Comparison of ENCODE assay signal across 8 cellular contexts in genomic region chr5:126422994-126423788, GRCh38. TPM values are rescaled to one million over a fixed set of nuclear protein-coding genes. Genes with fewer than 3 reads are reported as not detected.
DNase-seq lines count a peak whose midpoint lies in the region; ATAC-seq, FAIRE-seq and TF ChIP-seq lines count a peak whose summit lies in the region.

Gene GRAMD2B (plus strand): TSS chr5:126423409. CDS start chr5:126423607, 198 bp downstream.

- H3K14ac ChIP-seq in H1 (ENCODE audit: insufficient read length): no peak within 1 kb of the TSS

- no peak for TF ChIP-seq CTCF in 22Rv1 (IDR thresholded peaks at IDR 0.05)
- no peak for TF ChIP-seq CTCF in H1 (IDR thresholded peaks at IDR 0.05; ENCODE audit: control extremely low read depth in 1 of 3, insufficient read depth in 1 of 3, low read depth in 1 of 3, low read length in 3 of 3)

- H3K9ac ChIP-seq in H1 (replicated peaks in 1 of 4; ENCODE audit: extremely low read depth in 1 of 4, low read depth in 3 of 4, low read length in 3 of 4): peak within 1 kb of the TSS; percentile 59 to 75 (median 70)

- no peak within 1 kb of the TSS for H3K23ac ChIP-seq in H1 (ENCODE audit: insufficient read length)

- no peak within 1 kb of the TSS; the same call in 1 of the 2 replicates for H2BK15ac ChIP-seq in H1 (ENCODE audit: low read length)

- peak; percentile 77 for FAIRE-seq in H1 (lab: Jason Lieb, UNC)

- H3K27ac ChIP-seq in 22Rv1 (peak within 1 kb of the TSS; percentile 93), H1 (ENCODE audit: low read depth, low read length) (peak within 1 kb of the TSS; percentile 77)

- peak within 1 kb of the TSS; percentile 84 for H4K5ac ChIP-seq in H1 (ENCODE audit: insufficient read length, low read depth, low read length)

- H2BK12ac ChIP-seq in H1 (ENCODE audit: low read depth, low read length): peak within 1 kb of the TSS; percentile 69; the same call in 1 of the 2 replicates

- no peak within 1 kb of the TSS for H2BK20ac ChIP-seq in H1 (ENCODE audit: low read length)

- H3K23me2 ChIP-seq in H1 (ENCODE audit: low read depth, low read length): no peaks in the 10 kb centered on the region

- no peak within 1 kb of the TSS for H2AK5ac ChIP-seq in H1 (ENCODE audit: low read depth, low read length)

- no peak for TF ChIP-seq EP300 in H1 (IDR thresholded peaks at IDR 0.05; ENCODE audit: borderline replicate concordance in 1 of 2, low read depth in 2 of 2, low read length in 2 of 2)

- no peak within 1 kb of the TSS for H4K91ac ChIP-seq in H1 (replicated peaks; ENCODE audit: insufficient read length, low read length)

- peak within 1 kb of the TSS; percentile 93 for H3K18ac ChIP-seq in H1 (ENCODE audit: extremely low read depth, low read length)

- no peaks in the 10 kb centered on the region for H4K20me1 ChIP-seq in H1 (replicated peaks in 1 of 2; ENCODE audit: control insufficient read depth in 1 of 2, insufficient read depth in 2 of 2, low read length in 2 of 2)

- peaks cover 0 to 28% of the 10 kb centered on the region in 2 experiments; a peak in 2 of 4 replicates for H3K79me2 ChIP-seq in H1 (ENCODE audit: control insufficient read depth in 1 of 2, insufficient read depth in 2 of 2, low read length in 2 of 2)

- H2BK5ac ChIP-seq in H1 (ENCODE audit: low read depth, low read length): peak within 1 kb of the TSS; percentile 82; the same call in 1 of the 2 replicates

- peak within 1 kb of the TSS; percentile 17 for H3K4ac ChIP-seq in H1 (replicated peaks; ENCODE audit: insufficient read length, low read depth, low read length)

- H3K36me3 ChIP-seq in H1 (ENCODE audit: control insufficient read depth in 2 of 4, insufficient read depth in 4 of 4, low read length in 3 of 4): no peaks in the 10 kb centered on the region

- peaks cover 3% of the 10 kb centered on the region for H3K79me1 ChIP-seq in H1 (ENCODE audit: low read depth, low read length)

- H3K4me3 ChIP-seq in H1 (ENCODE audit: extremely low read depth in 1 of 4, insufficient read depth in 2 of 4, low read depth in 3 of 4, low read length in 4 of 4): peak within 1 kb of the TSS; percentile 55 to 88 (median 82)

- 0 out of 4 replicates have a peak, but pooled peaks of 1 of the 2 experiments have one; percentile 2 for TF ChIP-seq RAD21 in H1 (IDR thresholded peaks at IDR 0.05 in 1 of 2, conservative IDR thresholded peaks at IDR 0.05 in 1 of 2; ENCODE audit: low read depth in 2 of 2, low read length in 2 of 2)

- H2BK120ac ChIP-seq in H1 (replicated peaks; ENCODE audit: low read depth, low read length): no peak within 1 kb of the TSS

- peak in 1 of 2 experiments; percentile 79; a peak in 2 of 3 replicates for TF ChIP-seq POLR2A in H1 (IDR thresholded peaks at IDR 0.05; ENCODE audit: control extremely low read depth in 1 of 2, low read depth in 2 of 2, low read length in 2 of 2)

- peak within 1 kb of the TSS; percentile 87 for H2AFZ ChIP-seq in H1 (ENCODE audit: low read length)

- peaks cover 0 to 7% (median 3%) of the 10 kb centered on the region in 4 experiments; a peak in 4 of 7 replicates for H3K4me1 ChIP-seq in H1 (replicated peaks in 1 of 4; ENCODE audit: control insufficient read depth in 3 of 4, insufficient read depth in 4 of 4, low read length in 3 of 4)

- 1% methylated on average over 44 of the region's 44 CpGs; no CpG with 5 or more reads in 1 of the 2 experiments for WGBS in H1 (ENCODE audit: extremely low coverage in 1 of 2, insufficient coverage in 1 of 2, insufficient read length in 1 of 2, insufficient replicate concordance in 2 of 2, low coverage in 1 of 2, low lambda C conversion rate in 2 of 2, missing lambda C conversion rate in 1 of 2), 2 experiments

- peak; percentile 80 for ATAC-seq in GM18861 (IDR thresholded peaks at IDR 0.05; ENCODE audit: unreplicated experiment)
- ATAC-seq in HG03095 (IDR thresholded peaks at IDR 0.05; ENCODE audit: unreplicated experiment): peak; percentile 85

- no peaks in the 10 kb centered on the region for H3K27me3 ChIP-seq in H1 (replicated peaks in 1 of 4; ENCODE audit: control insufficient read depth in 3 of 4, extremely low read depth in 1 of 4, insufficient read depth in 3 of 4, low read length in 3 of 4)

- H3K4me2 ChIP-seq in H1 (ENCODE audit: insufficient read depth in 1 of 2, low read depth in 2 of 2, low read length in 2 of 2): peak within 1 kb of the TSS; percentile 66 to 68

- H3K9me3 ChIP-seq in H1 (ENCODE audit: insufficient read depth in 2 of 2, low read depth in 1 of 2, low read length in 1 of 2): no peaks in the 10 kb centered on the region

- H4K8ac ChIP-seq in H1 (ENCODE audit: extremely low read depth, insufficient read depth, low read length): peak within 1 kb of the TSS; percentile 47; the same call in 1 of the 2 replicates

- peak within 1 kb of the TSS; percentile 50 for H3K56ac ChIP-seq in H1 (replicated peaks; ENCODE audit: insufficient read length, low read depth, low read length)

- DNase-seq in NCI-H526 (lab: John Stamatoyannopoulos, UW) (peak; percentile 74 to 87), H1 (ENCODE audit: low read depth in 1 of 2, low spot score in 2 of 2) (peak; percentile 64 to 82), medulla oblongata (ENCODE audit: extremely low spot score) (peak; percentile 91)
- DNase-seq in activated CD8-positive, alpha-beta memory T cell treated with anti-CD3 and anti-CD28 coated beads for 48 hours (ENCODE audit: low read depth in 2 of 3, low spot score in 2 of 3): peak; percentile 27 to 37 (median 36)
- peak; percentile 30 to 52 (median 41) for DNase-seq in stimulated activated CD4-positive, alpha-beta T cell treated with anti-CD3 and anti-CD28 coated beads, TNF-alpha, amount 100 ng/mL, for 48 hours (ENCODE audit: low read depth in 3 of 3)

- POLR2A ChIA-PET in H1 (lab: Charles Lee; ENCODE audit: partially characterized antibody): interaction anchor here (0.6 to 2.5 kb wide), 20 partner anchors 9 to 216 kb away, joined by 3 to 11 read pairs (median 3); no protein-coding TSS in a partner anchor

- CTCF ChIA-PET in H1 (lab: Charles Lee; ENCODE audit: partially characterized antibody): interaction anchor here (0.6 to 3.3 kb wide), 7 partner anchors 9 to 780 kb away, joined by 3 to 11 read pairs (median 3); no protein-coding TSS in a partner anchor

TF ChIP-seq in H1, 55 proteins besides CTCF, POLR2A, EP300 and RAD21 (continues in another document):
- no peak for TF ChIP-seq FOSL1 (IDR thresholded peaks at IDR 0.05; ENCODE audit: insufficient read depth, low read depth, low read length)
- peak; percentile 85 for TF ChIP-seq ASH2L (IDR thresholded peaks at IDR 0.05; ENCODE audit: low read length)
- TF ChIP-seq RNF2 (IDR thresholded peaks at IDR 0.05; ENCODE audit: borderline replicate concordance, low read depth, low read length, missing control alignments, poor library complexity, severe bottlenecking): no peak
- peak; percentile 89 to 93; a peak in 2 of 4 replicates for TF ChIP-seq HDAC2 (IDR thresholded peaks at IDR 0.05; ENCODE audit: borderline replicate concordance in 1 of 2, low read depth in 2 of 2, low read length in 2 of 2)
- peak; percentile 17 for TF ChIP-seq TAF7 (optimal IDR thresholded peaks at IDR 0.05; ENCODE audit: borderline replicate concordance, low read depth, low read length)
- TF ChIP-seq PHF8 (conservative IDR thresholded peaks at IDR 0.05; ENCODE audit: low read depth, low read length): peak; percentile 77
- TF ChIP-seq SP4 (IDR thresholded peaks at IDR 0.05; ENCODE audit: low read length): no peak; the same call in 1 of the 2 replicates
- 0 out of 2 replicates have a peak, but pooled peaks have one; percentile 13 for TF ChIP-seq KDM1A (IDR thresholded peaks at IDR 0.05; ENCODE audit: borderline replicate concordance, low read length)
- TF ChIP-seq SIX5 (IDR thresholded peaks at IDR 0.05; ENCODE audit: low read depth, low read length): no peak
- TF ChIP-seq CREB1 (IDR thresholded peaks at IDR 0.05): peak; percentile 31; the same call in 1 of the 2 replicates
- TF ChIP-seq NRF1 (IDR thresholded peaks at IDR 0.05; ENCODE audit: low read depth, low read length): no peak
- no peak for TF ChIP-seq HDAC6 (IDR thresholded peaks at IDR 0.05; ENCODE audit: low read depth, low read length)
- TF ChIP-seq CEBPB (IDR thresholded peaks at IDR 0.05; ENCODE audit: low read depth, low read length): peak; percentile 86
- TF ChIP-seq BCL11A (IDR thresholded peaks at IDR 0.05; ENCODE audit: low read depth in 2 of 2, low read length in 2 of 2): no peak
- TF ChIP-seq SRF (IDR thresholded peaks at IDR 0.05; ENCODE audit: low read depth, low read length): no peak
- no peak for TF ChIP-seq CHD2 (IDR thresholded peaks at IDR 0.05; ENCODE audit: low read length)
- no peak; the same call in 1 of the 2 replicates for TF ChIP-seq POLR2AphosphoS5 (IDR thresholded peaks at IDR 0.05; ENCODE audit: low read depth, low read length)

RNA-seq across cellular contexts. Expression of gene GRAMD2B, which starts in this region (rescaled TPM):
- total RNA-seq in H1 (2021; fragmentation: NEBNext Ultra II Directional; extraction: Animal tissue kit (Norgen Biotek cat#: 25700)): 9.4 and 11.7 TPM in 2 replicates
- 3.5 and 6.4 TPM in 2 replicates for polyA plus RNA-seq in H1 (2011; rRNA removed)
- polyA plus RNA-seq in H1 (2011; cell fraction: cytosol; rRNA removed): 7.3 TPM
- polyA plus RNA-seq in H1 (2011; cell fraction: nucleus; rRNA removed): 4.4 TPM
- 6.4 to 10.0 TPM (median 8.0 TPM) in 4 replicates for polyA plus RNA-seq in H1 (2012, experiment 1 of 2)
- polyA plus RNA-seq in H1 (2012, experiment 2 of 2): 1.6 TPM
- polyA plus RNA-seq in H1 (2013, experiment 1 of 2): 12.5 TPM
- 11.4 TPM for polyA plus RNA-seq in H1 (2013, experiment 2 of 2)
- 5.6 and 7.3 TPM in 2 replicates for polyA minus RNA-seq in H1 (2011; rRNA and poly(A)+ RNA removed)
- polyA minus RNA-seq in H1 (2011; cell fraction: cytosol; rRNA and poly(A)+ RNA removed): 4.3 TPM
- polyA minus RNA-seq in H1 (2011; cell fraction: nucleus; rRNA and poly(A)+ RNA removed): 10.4 TPM

Comparison
In these comparisons a context has a peak if more than half of its experiments do, and no peak if none do; other contexts are left out.
1. Peak in every context shown above with its lines: DNase-seq, ATAC-seq, H3K4me3 ChIP-seq and H3K27ac ChIP-seq.
2. DNase-seq: peak in every context shown above with its lines; median percentile 91 in medulla oblongata; 80 in NCI-H526; 73 in H1; 41 in stimulated activated CD4-positive, alpha-beta T cell treated with anti-CD3 and anti-CD28 coated beads, TNF-alpha, amount 100 ng/mL, for 48 hours; 36 in activated CD8-positive, alpha-beta memory T cell treated with anti-CD3 and anti-CD28 coated beads for 48 hours.